Comparison of ENCODE assay signal across 26 cellular contexts in genomic region chr16:31478956-31479355, GRCh38. TPM values are rescaled to one million over a fixed set of nuclear protein-coding genes. Genes with fewer than 3 reads are reported as not detected.
"Had no signal": no experiment of that assay in that cellular context is flagged by ENCODE, and none has a peak within 500 bp of the region (broad histone marks: within the 10 kb centered on the region; RNA-seq: fewer than 3 reads in every experiment).

No MANE protein-coding gene starts in this region.

- H3K27me3 Mint-ChIP-seq: activated naive CD8-positive, alpha-beta T cell; activated T-helper 17 cell treated with anti-CD3 and anti-CD28 coated beads, Interleukin-2, amount 50 U/mL, for 72 hours; T-helper 17 cell had no signal

- H3K36me3 Mint-ChIP-seq: activated naive CD8-positive, alpha-beta T cell; WTC11 had no signal

- H3K9me3 ChIP-seq: SJSA1 had no signal

- H3K4me3 ChIP-seq: SJSA1 had no signal

- H3K27ac ChIP-seq: SJSA1 had no signal

- ATAC-seq: activated T-helper 17 cell treated with anti-CD3 and anti-CD28 coated beads, Interleukin-2, amount 50 U/mL, for 72 hours; T-helper 17 cell; WTC11 had no signal

- H3K4me1 ChIP-seq: SJSA1 had no signal

- DNase-seq: activated CD4-positive, alpha-beta T cell treated with anti-CD3 and anti-CD28 coated beads for 1 hour; activated CD4-positive, alpha-beta T cell treated with anti-CD3 and anti-CD28 coated beads, Interleukin-2, amount 10 ng/mL, durations not matched to agents 24 days and 14 days; activated CD4-positive, alpha-beta T cell treated with anti-CD3 and anti-CD28 coated beads, Interleukin-2, amount 50 U/mL, for 48 hours; activated gamma-delta T cell; activated naive CD4-positive, alpha-beta T cell treated with anti-CD3 and anti-CD28 coated beads for 36 hours; activated T-cell treated with anti-CD3 and anti-CD28 coated beads for 4 hours; activated T-cell treated with anti-CD3 and anti-CD28 coated beads, Interleukin-2, amount 50 U/mL, for 48 hours; caudate nucleus; KG1; NCI-H1048; NCI-H146; NCI-H187 treated with DMSO at 0.1 percent for 48 hours; NCI-H2081 treated with DMSO at 0.1 percent for 48 hours; NCI-H446; NCI-H524; PC-9; RPMI8226; SHP77; T-helper 17 cell; T-helper 9 cell had no signal

- H3K4me3 Mint-ChIP-seq: activated CD4-positive, alpha-beta T cell treated with anti-CD3 and anti-CD28 coated beads, Interleukin-2, amount 10 ng/mL, durations not matched to agents 24 days and 14 days; activated naive CD4-positive, alpha-beta T cell treated with anti-CD3 and anti-CD28 coated beads for 36 hours; activated naive CD8-positive, alpha-beta T cell; T-helper 17 cell had no signal

- H3K9me3 Mint-ChIP-seq: activated CD4-positive, alpha-beta T cell treated with anti-CD3 and anti-CD28 coated beads, Interleukin-2, amount 10 ng/mL, durations not matched to agents 24 days and 14 days; activated naive CD4-positive, alpha-beta T cell treated with anti-CD3 and anti-CD28 coated beads for 36 hours; activated T-helper 17 cell treated with anti-CD3 and anti-CD28 coated beads, Interleukin-2, amount 50 U/mL, for 72 hours; WTC11 had no signal

- H3K27ac Mint-ChIP-seq: activated CD4-positive, alpha-beta T cell treated with anti-CD3 and anti-CD28 coated beads, Interleukin-2, amount 10 ng/mL, durations not matched to agents 24 days and 14 days; activated naive CD4-positive, alpha-beta T cell treated with anti-CD3 and anti-CD28 coated beads for 36 hours; activated naive CD8-positive, alpha-beta T cell; T-helper 17 cell; WTC11 had no signal

RNA-seq across cellular contexts. Expression of gene SLC5A2, which starts 4.0 kb away (rescaled TPM):
- total RNA-seq: activated CD4-positive, alpha-beta T cell treated with anti-CD3 and anti-CD28 coated beads, Interleukin-2, amount 10 ng/mL, durations not matched to agents 24 days and 14 days; activated CD8-positive, alpha-beta memory T cell treated with anti-CD3 and anti-CD28 coated beads for 36 hours; activated naive CD4-positive, alpha-beta T cell treated with anti-CD3 and anti-CD28 coated beads for 36 hours; LHCN-M2; SJSA1 had no signal
